7 cellular contexts compared by ENCODE assay signal in genomic region chr1:111747282-111747734, GRCh38.
DNase-seq lines count a peak whose midpoint lies in the region; ATAC-seq and TF ChIP-seq lines count a peak whose summit lies in the region.

No MANE protein-coding gene starts in this region.

- H3K4me1 ChIP-seq in adipocyte (ENCODE audit: control insufficient read depth, insufficient read depth, low read length) = peaks cover 3% of the 10 kb centered on the region

- DNase-seq in GM10248 (ENCODE audit: extremely low spot score) = peak; percentile 73
- DNase-seq in Kasumi-1 (lab: John Stamatoyannopoulos, UW) = peak; percentile 87 to 93
- peak; percentile 89 for DNase-seq in adipocyte (ENCODE audit: low read depth)
- DNase-seq in iPS-NIHi7 (ENCODE audit: extremely low spot score) = peak; percentile 68
- peak; percentile 62 to 78 for DNase-seq in stimulated activated CD4-positive, alpha-beta T cell treated with anti-CD3 and anti-CD28 coated beads, Interleukin-4, amount 100 ng/mL, for 48 hours (ENCODE audit: low read depth in 2 of 2)
- DNase-seq in DMS79 treated with DMSO at 0.1 percent for 48 hours (lab: John Stamatoyannopoulos, UW) = no peak

- H3K27me3 ChIP-seq in adipocyte (replicated peaks; ENCODE audit: control insufficient read depth, insufficient read depth, low read length) = no peaks in the 10 kb centered on the region

- POLR2A ChIA-PET in GM10248 (lab: Yijun Ruan, JAX) = no interaction called here

- CTCF ChIA-PET in GM10248 (lab: Yijun Ruan, JAX) = interaction anchor here (0.9 to 7.8 kb wide), 30 partner anchors 7 to 300 kb away, joined by 3 to 79 read pairs (median 5); partner anchors contain the start of genes ADORA3, DDX20, INKA2 and TMIGD3

- peak; percentile 76 for TF ChIP-seq CTCF in GM10248 (IDR thresholded peaks at IDR 0.05; ENCODE audit: control extremely low read depth, extremely low read depth, low read depth, missing control alignments)

- no peaks in the 10 kb centered on the region for H3K36me3 ChIP-seq in adipocyte (ENCODE audit: control insufficient read depth, insufficient read depth, low read length, severe bottlenecking)

- H3K9ac ChIP-seq in adipocyte (ENCODE audit: low read length) = no peak overlapping the region

- no peak overlapping the region for H3K4me3 ChIP-seq in adipocyte (ENCODE audit: low read length)

- peak; percentile 81 for ATAC-seq in SK-N-SH treated with all-trans-retinoic acid at 6 μM for 48 hours

- no peaks in the 10 kb centered on the region for H3K9me3 ChIP-seq in adipocyte (ENCODE audit: control insufficient read depth, low read length)

TF ChIP-seq in SK-N-SH treated with all-trans-retinoic acid at 6 μM for 48 hours, 23 proteins besides CTCF, POLR2A, EP300 and RAD21:
- TF ChIP-seq GLIS3 (CRISPR knock-in tag; IDR thresholded peaks at IDR 0.05) = no peak
- TF ChIP-seq TOX (CRISPR knock-in tag; IDR thresholded peaks at IDR 0.05; ENCODE audit: borderline replicate concordance) = no peak
- no peak for TF ChIP-seq ZC3H10 (CRISPR knock-in tag; IDR thresholded peaks at IDR 0.05)
